ENCODE assay signal across 22 cellular contexts in genomic region chr1:64553285-64553684, GRCh38.
DNase-seq lines count a peak whose midpoint lies in the region; ATAC-seq, FAIRE-seq and TF ChIP-seq lines count a peak whose summit lies in the region.
"Had no signal": no experiment of that assay in that cellular context is flagged by ENCODE, and none has a peak within 500 bp of the region (broad histone marks: within the 10 kb centered on the region; RNA-seq: fewer than 3 reads in every experiment).

No MANE protein-coding gene starts in this region.

- ATAC-seq in Panc1 (no peak), pancreas (no peak)
- ATAC-seq: T-helper 17 cell had no signal

- H3K36me3 ChIP-seq in cardiac muscle cell (peaks cover 4% of the 10 kb centered on the region), right atrium auricular region (no peaks in the 10 kb centered on the region), Panc1 (ENCODE audit: control insufficient read depth, insufficient read depth, low read length) (no peaks in the 10 kb centered on the region), pancreas (no peaks in the 10 kb centered on the region)

- FAIRE-seq in pancreas (lab: Jason Lieb, UNC), result no peak

- H3K27me3 ChIP-seq in cardiac muscle cell, result no peaks in the 10 kb centered on the region
- no peaks in the 10 kb centered on the region for H3K27me3 ChIP-seq in right atrium auricular region
- no peaks in the 10 kb centered on the region for H3K27me3 ChIP-seq in Panc1 (ENCODE audit: control insufficient read depth, insufficient read depth, low read length)
- no peaks in the 10 kb centered on the region for H3K27me3 ChIP-seq in pancreas

- H3K36me3 Mint-ChIP-seq in nephron (ENCODE audit: low read depth) (peaks cover 55% of the 10 kb centered on the region), glutamatergic neuron (ENCODE audit: unreplicated experiment) (peaks cover 3% of the 10 kb centered on the region)
- H3K36me3 Mint-ChIP-seq: CD4-positive, alpha-beta memory T cell had no signal

- no peak overlapping the region for H3K4me3 Mint-ChIP-seq in nephron
- no peak overlapping the region for H3K4me3 Mint-ChIP-seq in glutamatergic neuron (ENCODE audit: unreplicated experiment)
- H3K4me3 Mint-ChIP-seq: activated naive CD8-positive, alpha-beta T cell; activated T-helper 1 cell treated with anti-CD3 and anti-CD28 coated beads, Interleukin-12 subunit alpha, Interleukin-12 subunit beta, Interleukin-2, Interleukin-4 antibody, amounts not matched to agents 30 ng/mL and 10 ng/mL and 1 ng/mL, durations not matched to agents 14 hours and 24 hours and 36 hours; CD4-positive, alpha-beta memory T cell; dendritic cell treated with granulocyte-macrophage colony-stimulating factor and Interleukin-4, amounts not matched to agents 40 ng/mL and 50 ng/mL, for 4 days; T-helper 17 cell; type B pancreatic cell had no signal

- intact Hi-C loops in Panc1 (cut with micrococcal nuclease; ENCODE audit: unreplicated experiment) (no loop called here), pancreas (cut with DNase I) (no loop called here)

- no peak for TF ChIP-seq CTCF in cardiac muscle cell (IDR thresholded peaks at IDR 0.05; ENCODE audit: low read depth, low read length)
- no peak for TF ChIP-seq CTCF in right atrium auricular region (IDR thresholded peaks at IDR 0.05)
- peak; percentile 11; the same call in 1 of the 2 replicates for TF ChIP-seq CTCF in Panc1 (IDR thresholded peaks at IDR 0.05)
- no peak for TF ChIP-seq CTCF in nephron (IDR thresholded peaks at IDR 0.05; ENCODE audit: unreplicated experiment in 3 of 3)
- no peak for TF ChIP-seq CTCF in glutamatergic neuron (IDR thresholded peaks at IDR 0.05; ENCODE audit: partially characterized antibody, unreplicated experiment)
- TF ChIP-seq CTCF in pancreas (IDR thresholded peaks at IDR 0.05), result no peak

- H3K27ac Mint-ChIP-seq in nephron (peak overlapping the region; percentile 11 to 68 (median 45)), glutamatergic neuron (ENCODE audit: unreplicated experiment) (no peak overlapping the region)
- H3K27ac Mint-ChIP-seq: activated naive CD8-positive, alpha-beta T cell; activated T-helper 1 cell treated with anti-CD3 and anti-CD28 coated beads, Interleukin-12 subunit alpha, Interleukin-12 subunit beta, Interleukin-2, Interleukin-4 antibody, amounts not matched to agents 30 ng/mL and 10 ng/mL and 1 ng/mL, durations not matched to agents 14 hours and 24 hours and 36 hours; CD4-positive, alpha-beta memory T cell; dendritic cell treated with granulocyte-macrophage colony-stimulating factor and Interleukin-4, amounts not matched to agents 40 ng/mL and 50 ng/mL, for 4 days; T-helper 17 cell; type B pancreatic cell had no signal

- no peak overlapping the region for H3K4me3 ChIP-seq in cardiac muscle cell
- no peak overlapping the region for H3K4me3 ChIP-seq in right atrium auricular region
- no peak overlapping the region for H3K4me3 ChIP-seq in Panc1 (ENCODE audit: low read depth in 2 of 2, low read length in 2 of 2)
- H3K4me3 ChIP-seq in pancreas, result no peak overlapping the region
- H3K4me3 ChIP-seq: lung had no signal

- peak overlapping the region; percentile 22 for H3K27ac ChIP-seq in cardiac muscle cell
- no peak overlapping the region for H3K27ac ChIP-seq in right atrium auricular region
- no peak overlapping the region for H3K27ac ChIP-seq in Panc1 (ENCODE audit: low read length)
- H3K27ac ChIP-seq in pancreas, result no peak overlapping the region
- H3K27ac ChIP-seq: 22Rv1 had no signal

- no TSS peak for BruUV-seq in Panc1 (replicated peaks; lab: Mats Ljungman, UMichigan)

- H3K27me3 Mint-ChIP-seq in nephron (ENCODE audit: low read depth), result no peaks in the 10 kb centered on the region
- H3K27me3 Mint-ChIP-seq in glutamatergic neuron (ENCODE audit: unreplicated experiment), result no peaks in the 10 kb centered on the region
- H3K27me3 Mint-ChIP-seq: activated naive CD8-positive, alpha-beta T cell; dendritic cell treated with granulocyte-macrophage colony-stimulating factor and Interleukin-4, amounts not matched to agents 40 ng/mL and 50 ng/mL, for 4 days; type B pancreatic cell had no signal

- POLR2A ChIA-PET in Panc1 (lab: Charles Lee), result no interaction called here

- in situ Hi-C loops in Panc1 (cut with HindIII; ENCODE audit: low pct_unique_long_range_greater_than_20kb, low sequenced_read_pairs), result no loop called here

- WGBS in pancreas, 2 donors, result 75 to 83% methylated on average over 4 of the region's 4 CpGs

- H3K4me1 ChIP-seq in cardiac muscle cell (ENCODE audit: low read depth) (peaks cover 48% of the 10 kb centered on the region), right atrium auricular region (peaks cover 0 to 9% of the 10 kb centered on the region in 2 donors), Panc1 (ENCODE audit: control insufficient read depth, insufficient read depth, low read length) (no peaks in the 10 kb centered on the region), pancreas (peaks cover 0 to 4% (median 0%) of the 10 kb centered on the region in 3 donors)

- DNase-seq in DMS53 (lab: John Stamatoyannopoulos, UW), result peak; percentile 23
- DNase-seq in DMS53 treated with DMSO at 0.1 percent for 48 hours (lab: John Stamatoyannopoulos, UW; ENCODE audit: unreplicated experiment), result no peak
- DNase-seq in cardiac muscle cell (ENCODE audit: low read depth in 1 of 2, low spot score in 1 of 2), result peak in 1 of 2 donors; percentile 22
- DNase-seq in right atrium auricular region (ENCODE audit: low spot score), result no peak
- DNase-seq in Panc1 (ENCODE audit: low read depth, low spot score), result no peak
- DNase-seq in glutamatergic neuron, result no peak
- no peak for DNase-seq in pancreas
- DNase-seq: activated CD4-positive, alpha-beta T cell treated with anti-CD3 and anti-CD28 coated beads for 48 hours; aorta; CD4-positive, alpha-beta memory T cell; central memory CD4-positive, alpha-beta T cell; DMS 273 treated with DMSO at 0.1 percent for 48 hours; KBM-7; NK-92 treated with Interleukin-12 subunit alpha and Interleukin-12 subunit beta, amount 100 ng/mL, for 24 hours; T-helper 17 cell had no signal

- no peaks in the 10 kb centered on the region for H3K9me3 ChIP-seq in cardiac muscle cell (ENCODE audit: low read depth)
- no peaks in the 10 kb centered on the region for H3K9me3 ChIP-seq in right atrium auricular region
- no peaks in the 10 kb centered on the region for H3K9me3 ChIP-seq in Panc1 (ENCODE audit: control insufficient read depth, insufficient read depth, low read depth, low read length)
- no peaks in the 10 kb centered on the region for H3K9me3 ChIP-seq in pancreas

- H3K9me3 Mint-ChIP-seq in nephron (peaks cover 4% of the 10 kb centered on the region), glutamatergic neuron (ENCODE audit: unreplicated experiment) (peaks cover 1% of the 10 kb centered on the region)
- H3K9me3 Mint-ChIP-seq: activated T-helper 1 cell treated with anti-CD3 and anti-CD28 coated beads, Interleukin-12 subunit alpha, Interleukin-12 subunit beta, Interleukin-2, Interleukin-4 antibody, amounts not matched to agents 30 ng/mL and 10 ng/mL and 1 ng/mL, durations not matched to agents 14 hours and 24 hours and 36 hours; dendritic cell treated with granulocyte-macrophage colony-stimulating factor and Interleukin-4, amounts not matched to agents 40 ng/mL and 50 ng/mL, for 4 days; type B pancreatic cell had no signal

- CTCF ChIA-PET in Panc1 (lab: Charles Lee), result interaction anchor here (0.5 to 0.6 kb wide), 2 partner anchors 107 to 122 kb away, joined by 3 read pairs; no protein-coding TSS in a partner anchor

- peaks cover 41% of the 10 kb centered on the region for H3K4me1 Mint-ChIP-seq in nephron
- H3K4me1 Mint-ChIP-seq in glutamatergic neuron (ENCODE audit: low read depth, unreplicated experiment), result no peaks in the 10 kb centered on the region
